ENCODE assay signal across 24 cellular contexts in the genomic region with DNA sequence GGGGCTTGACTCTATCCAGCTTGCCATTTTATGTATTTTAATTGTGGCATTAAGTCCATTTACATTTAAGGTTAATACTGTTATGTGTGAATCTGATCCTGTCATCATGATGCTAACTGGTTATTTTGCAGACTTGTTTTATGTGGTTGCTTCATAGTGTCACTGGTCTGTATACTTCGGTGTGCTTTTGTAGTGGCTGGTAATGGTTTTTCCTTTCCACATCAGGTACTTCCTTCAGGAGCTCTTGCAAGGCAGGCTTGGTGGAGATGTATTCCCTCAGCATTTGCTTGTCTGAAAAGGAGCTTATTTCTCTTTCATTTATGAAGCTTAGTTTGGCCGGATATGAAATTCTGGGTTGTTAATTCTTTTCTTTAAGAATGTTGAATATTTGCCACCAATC.
"Had no signal": no experiment of that assay in that cellular context is flagged by ENCODE, and none has a peak within 500 bp of the region (broad histone marks: within the 10 kb centered on the region; RNA-seq: fewer than 3 reads in every experiment).

No MANE protein-coding gene starts in this region.

- H3K27ac Mint-ChIP-seq: IgD-negative memory B cell had no signal

- H3K4me3 ChIP-seq: MG63, SJSA1, SK-N-MC had no signal

- H3K27me3 ChIP-seq: MG63, SJSA1 had no signal

- H3K4me1 ChIP-seq: SJSA1 had no signal

- DNase-seq: Karpas-422, KBM-7, MG63, NCI-H1092, NCI-H1105 treated with DMSO at 0.1 percent for 48 hours, NCI-H1417 treated with DMSO at 0.1 percent for 48 hours, NCI-H146, NCI-H1694 treated with DMSO at 0.1 percent for 48 hours, NCI-H1930, NCI-H2081, NCI-H2107, NCI-H2227 treated with DMSO at 0.1 percent for 48 hours, NCI-H446, NCI-H510A, NCI-H524 treated with DMSO at 0.1 percent for 48 hours, NCI-H69, NCI-H774, Right ventricle myocardium superior, RPMI8226, SIG-M5 had no signal

- H3K27ac ChIP-seq: HL-60, SJSA1, SK-N-MC had no signal

- H3K4me1 Mint-ChIP-seq: IgD-negative memory B cell had no signal

- H3K27me3 Mint-ChIP-seq: IgD-negative memory B cell had no signal
